9 cellular contexts compared by ENCODE assay signal in genomic region chr22:35649636-35650250, GRCh38. TPM values are rescaled to one million over a fixed set of nuclear protein-coding genes. Genes with fewer than 3 reads are reported as not detected.
A peak's percentile ranks its signal among the peaks of the same experiment; 100 is the strongest.
DNase-seq lines count a peak whose midpoint lies in the region; ATAC-seq and TF ChIP-seq lines count a peak whose summit lies in the region.
"Had no signal": no experiment of that assay in that cellular context is flagged by ENCODE, and none has a peak within 500 bp of the region (broad histone marks: within the 10 kb centered on the region; RNA-seq: fewer than 3 reads in every experiment).

No MANE protein-coding gene starts in this region.

- no peak overlapping the region; the same call in 1 of the 2 replicates for H3K18ac ChIP-seq in IMR-90 (ENCODE audit: low read depth, low read length)

- no peak overlapping the region for H3K56ac ChIP-seq in IMR-90 (ENCODE audit: extremely low read depth, insufficient read depth, low read length)

- H2AFZ ChIP-seq in IMR-90 (replicated peaks; ENCODE audit: low read length, poor library complexity) = no peak overlapping the region

- no peak for TF ChIP-seq RAD21 in IMR-90 (IDR thresholded peaks at IDR 0.05; ENCODE audit: low read length)

- POLR2A ChIA-PET in IMR-90 (lab: Charles Lee; ENCODE audit: unreplicated experiment) = no interaction called here

- H2BK5ac ChIP-seq in IMR-90 (ENCODE audit: low read depth, low read length, poor library complexity, severe bottlenecking) = no peak overlapping the region

- H3K14ac ChIP-seq in IMR-90 (replicated peaks; ENCODE audit: low read depth, low read length) = peak overlapping the region; percentile 81

- peaks cover 20% of the 10 kb centered on the region for H3K36me3 Mint-ChIP-seq in central memory CD8-positive, alpha-beta T cell (ENCODE audit: insufficient read depth)
- peaks cover 40% of the 10 kb centered on the region for H3K36me3 Mint-ChIP-seq in natural killer cell treated with Interleukin-12 subunit alpha and Interleukin-12 subunit beta and Interleukin-15 and Interleukin-18, amount 100 ng/mL, for 72 hours

- intact Hi-C loops in IMR-90 (cut with micrococcal nuclease) = loop anchor here (5.0 kb wide), 2 partner anchors 93 to 188 kb away; no protein-coding TSS in a partner anchor

- peak overlapping the region; percentile 80 for H3K4me3 ChIP-seq in AG10803 (ENCODE audit: low read length)
- no peak overlapping the region for H3K4me3 ChIP-seq in IMR-90 (ENCODE audit: insufficient read depth, low read depth, low read length)
- H3K4me3 ChIP-seq: cardiac muscle cell had no signal

- peak overlapping the region; percentile 91 for H2BK120ac ChIP-seq in IMR-90 (ENCODE audit: low read depth, low read length)

- peaks cover 5% of the 10 kb centered on the region; the same call in 1 of the 2 replicates for H3K36me3 ChIP-seq in IMR-90 (ENCODE audit: control insufficient read depth, insufficient read depth, low read length)
- H3K36me3 ChIP-seq: cardiac muscle cell had no signal

- H3K79me1 ChIP-seq in IMR-90 (ENCODE audit: low read depth in 1 of 2, low read length in 2 of 2) = peaks cover 10 to 34% of the 10 kb centered on the region in 2 experiments

- WGBS in IMR-90 (ENCODE audit: extremely low coverage in 2 of 2, insufficient read length in 1 of 2), 2 experiments = 85% methylated on average over 2 of the region's 7 CpGs; no CpG with 5 or more reads in 1 of the 2 experiments

- no peak overlapping the region for H2BK15ac ChIP-seq in IMR-90 (ENCODE audit: low read depth, low read length)

- peaks cover 3% of the 10 kb centered on the region; the same call in 1 of the 2 replicates for H3K9me3 ChIP-seq in IMR-90 (ENCODE audit: control insufficient read depth, insufficient read depth, low read length)

- H3K27ac Mint-ChIP-seq in central memory CD8-positive, alpha-beta T cell (ENCODE audit: low read depth) = peak overlapping the region; percentile 100
- peak overlapping the region; percentile 98 to 99 for H3K27ac Mint-ChIP-seq in natural killer cell treated with Interleukin-12 subunit alpha and Interleukin-12 subunit beta and Interleukin-15 and Interleukin-18, amount 100 ng/mL, for 72 hours

- TF ChIP-seq CTCF in AG10803 (conservative IDR thresholded peaks at IDR 0.05; ENCODE audit: low read length) (no peak), IMR-90 (conservative IDR thresholded peaks at IDR 0.05; ENCODE audit: low read depth, low read length) (no peak), omental fat pad (IDR thresholded peaks at IDR 0.05) (no peak)

- no TSS peak for BruUV-seq in IMR-90 (replicated peaks; lab: Mats Ljungman, UMichigan)

- ATAC-seq in IMR-90 (ENCODE audit: low read depth) = no peak
- no peak for ATAC-seq in central memory CD8-positive, alpha-beta T cell (replicated peaks; ENCODE audit: extremely low read depth, poor library complexity, severe bottlenecking)
- ATAC-seq in natural killer cell treated with Interleukin-12 subunit alpha and Interleukin-12 subunit beta and Interleukin-15 and Interleukin-18, amount 100 ng/mL, for 72 hours = no peak
- no peak for ATAC-seq in HG03521 (IDR thresholded peaks at IDR 0.05; ENCODE audit: unreplicated experiment)
- ATAC-seq in omental fat pad (ENCODE audit: low FRiP score) = no peak

- H2AK9ac ChIP-seq in IMR-90 (replicated peaks; ENCODE audit: low read depth, low read length, poor library complexity) = peak overlapping the region; percentile 20

- TF ChIP-seq POLR2A in IMR-90 (IDR thresholded peaks at IDR 0.05; ENCODE audit: low read depth, low read length) = no peak

- CTCF ChIA-PET in IMR-90 (lab: Yijun Ruan, JAX) = no interaction called here

- H3K4me3 Mint-ChIP-seq in central memory CD8-positive, alpha-beta T cell = peak overlapping the region; percentile 100
- peak overlapping the region; percentile 99 for H3K4me3 Mint-ChIP-seq in natural killer cell treated with Interleukin-12 subunit alpha and Interleukin-12 subunit beta and Interleukin-15 and Interleukin-18, amount 100 ng/mL, for 72 hours

- dilution Hi-C loops in IMR-90 (cut with HindIII; ENCODE audit: low sequenced_read_pairs, unreplicated experiment) = no loop called here

- H3K27ac ChIP-seq in IMR-90 (ENCODE audit: insufficient read depth, low read length) = no peak overlapping the region
- H3K27ac ChIP-seq: cardiac muscle cell had no signal

- 0 out of 2 replicates have a peak overlapping the region, but pooled peaks have one; percentile 12 for H4K5ac ChIP-seq in IMR-90 (ENCODE audit: low read depth, low read length)

- no peaks in the 10 kb centered on the region for H3K27me3 Mint-ChIP-seq in central memory CD8-positive, alpha-beta T cell
- H3K27me3 Mint-ChIP-seq in natural killer cell treated with Interleukin-12 subunit alpha and Interleukin-12 subunit beta and Interleukin-15 and Interleukin-18, amount 100 ng/mL, for 72 hours = no peaks in the 10 kb centered on the region

- H3K4ac ChIP-seq in IMR-90 (ENCODE audit: low read depth, low read length) = peak overlapping the region; percentile 61

- H4K20me1 ChIP-seq in IMR-90 (ENCODE audit: insufficient read depth, low read length) = no peaks in the 10 kb centered on the region

- H3K9me1 ChIP-seq in IMR-90 (ENCODE audit: insufficient read depth, low read length) = peaks cover 7% of the 10 kb centered on the region

- peaks cover 10% of the 10 kb centered on the region for H3K4me1 ChIP-seq in IMR-90 (ENCODE audit: control insufficient read depth, insufficient read depth, low read length)

- peak overlapping the region; percentile 24; the same call in 1 of the 2 replicates for H2BK20ac ChIP-seq in IMR-90 (ENCODE audit: low read depth, low read length)

- H3K23ac ChIP-seq in IMR-90 (ENCODE audit: low read depth, low read length) = peak overlapping the region; percentile 73; the same call in 1 of the 2 replicates

- peak overlapping the region; percentile 40; the same call in 1 of the 2 replicates for H3K9ac ChIP-seq in IMR-90 (ENCODE audit: low read depth, low read length)

- in situ Hi-C loops in IMR-90 (cut with MboI; ENCODE audit: low sequenced_read_pairs) = no loop called here

- peak overlapping the region; percentile 32; the same call in 1 of the 2 replicates for H4K91ac ChIP-seq in IMR-90 (ENCODE audit: insufficient read depth, low read depth, low read length)

- H3K4me1 Mint-ChIP-seq in central memory CD8-positive, alpha-beta T cell = peaks cover 54% of the 10 kb centered on the region
- peaks cover 56 to 59% of the 10 kb centered on the region in 2 donors for H3K4me1 Mint-ChIP-seq in natural killer cell treated with Interleukin-12 subunit alpha and Interleukin-12 subunit beta and Interleukin-15 and Interleukin-18, amount 100 ng/mL, for 72 hours (ENCODE audit: low read depth in 2 of 2)

- peak overlapping the region; percentile 48 for H2AK5ac ChIP-seq in IMR-90 (ENCODE audit: low read depth, low read length)

- no peak for DNase-seq in AG10803 (ENCODE audit: low read depth)
- DNase-seq in IMR-90 = no peak
- no peak for DNase-seq in central memory CD8-positive, alpha-beta T cell (ENCODE audit: low spot score in 2 of 2)
- no peak for DNase-seq in natural killer cell treated with Interleukin-12 subunit alpha and Interleukin-12 subunit beta and Interleukin-15 and Interleukin-18, amount 100 ng/mL, for 72 hours (ENCODE audit: low spot score)
- DNase-seq in cerebellum (ENCODE audit: low spot score) = no peak
- no peak for DNase-seq in stimulated activated CD4-positive, alpha-beta T cell treated with anti-CD3 and anti-CD28 coated beads, Interleukin-4, amount 100 ng/mL, for 1 hour
- no peak for DNase-seq in omental fat pad (ENCODE audit: low spot score)

- H3K9me3 Mint-ChIP-seq in central memory CD8-positive, alpha-beta T cell = no peaks in the 10 kb centered on the region
- H3K9me3 Mint-ChIP-seq in natural killer cell treated with Interleukin-12 subunit alpha and Interleukin-12 subunit beta and Interleukin-15 and Interleukin-18, amount 100 ng/mL, for 72 hours = no peaks in the 10 kb centered on the region

- H3K4me2 ChIP-seq in IMR-90 (ENCODE audit: low read depth, low read length) = peak overlapping the region; percentile 95; the same call in 1 of the 2 replicates

- no peaks in the 10 kb centered on the region for H3K27me3 ChIP-seq in IMR-90 (ENCODE audit: control insufficient read depth, insufficient read depth, low read length)
- H3K27me3 ChIP-seq: cardiac muscle cell had no signal

- H4K8ac ChIP-seq in IMR-90 (ENCODE audit: low read depth in 2 of 2, low read length in 2 of 2) = peak overlapping the region in 1 of 2 experiments; percentile 94; a peak in 2 of 4 replicates

TF ChIP-seq in IMR-90, 13 proteins besides CTCF, POLR2A, EP300 and RAD21:
- TF ChIP-seq MXI1 (IDR thresholded peaks at IDR 0.05; ENCODE audit: borderline replicate concordance, low read depth, low read length) (no peak), RFX5 (IDR thresholded peaks at IDR 0.05; ENCODE audit: low read depth, low read length) (no peak)

RNA-seq across cellular contexts. Expression of gene APOL6, which starts 1.5 kb away (rescaled TPM):
- total RNA-seq in IMR-90 (2012; rRNA removed) (7.2 TPM in 2 replicates), cerebellum (1.2 TPM), omental fat pad (100 to 1,000 TPM in 1 of 4 donors, 10 to 100 TPM in 3; 53.8 to 104 (median 75.1) TPM)
- polyA plus RNA-seq in IMR-90 (2012; rRNA removed) = 0.86 and 1.2 TPM in 2 replicates
- polyA plus RNA-seq in IMR-90 (2012; cell fraction: cytosol; rRNA removed) = 0.47 and 0.64 TPM in 2 replicates
- 0.32 and 1.4 TPM in 2 replicates for polyA plus RNA-seq in IMR-90 (2012; cell fraction: nucleus; rRNA removed; ENCODE audit: low replicate concordance)
- total RNA-seq in natural killer cell treated with Interleukin-12 subunit alpha and Interleukin-12 subunit beta and Interleukin-15 and Interleukin-18, amount 100 ng/mL, for 72 hours = 100 to 1,000 TPM in 1 of 2 donors, 10 to 100 TPM in 1; 63.8 to 142 TPM
- total RNA-seq: cardiac muscle cell had no signal

RNA-seq across cellular contexts. Expression of gene MB, which starts 32.6 kb away (rescaled TPM):
- not detected in 2 replicates for total RNA-seq in IMR-90 (2012; rRNA removed)
- polyA plus RNA-seq in IMR-90 (2012; rRNA removed) = not detected in 2 replicates
- not detected in 2 replicates for polyA plus RNA-seq in IMR-90 (2012; cell fraction: cytosol; rRNA removed)
- not detected in 2 replicates for polyA plus RNA-seq in IMR-90 (2012; cell fraction: nucleus; rRNA removed; ENCODE audit: low replicate concordance)
- total RNA-seq in natural killer cell treated with Interleukin-12 subunit alpha and Interleukin-12 subunit beta and Interleukin-15 and Interleukin-18, amount 100 ng/mL, for 72 hours = not detected
- total RNA-seq in cerebellum = 0.82 TPM
- total RNA-seq in omental fat pad = under 1 TPM in 1 of 4 donors, not detected in 3; 0.44 TPM
